8 cellular contexts compared by ENCODE assay signal in the genomic region with DNA sequence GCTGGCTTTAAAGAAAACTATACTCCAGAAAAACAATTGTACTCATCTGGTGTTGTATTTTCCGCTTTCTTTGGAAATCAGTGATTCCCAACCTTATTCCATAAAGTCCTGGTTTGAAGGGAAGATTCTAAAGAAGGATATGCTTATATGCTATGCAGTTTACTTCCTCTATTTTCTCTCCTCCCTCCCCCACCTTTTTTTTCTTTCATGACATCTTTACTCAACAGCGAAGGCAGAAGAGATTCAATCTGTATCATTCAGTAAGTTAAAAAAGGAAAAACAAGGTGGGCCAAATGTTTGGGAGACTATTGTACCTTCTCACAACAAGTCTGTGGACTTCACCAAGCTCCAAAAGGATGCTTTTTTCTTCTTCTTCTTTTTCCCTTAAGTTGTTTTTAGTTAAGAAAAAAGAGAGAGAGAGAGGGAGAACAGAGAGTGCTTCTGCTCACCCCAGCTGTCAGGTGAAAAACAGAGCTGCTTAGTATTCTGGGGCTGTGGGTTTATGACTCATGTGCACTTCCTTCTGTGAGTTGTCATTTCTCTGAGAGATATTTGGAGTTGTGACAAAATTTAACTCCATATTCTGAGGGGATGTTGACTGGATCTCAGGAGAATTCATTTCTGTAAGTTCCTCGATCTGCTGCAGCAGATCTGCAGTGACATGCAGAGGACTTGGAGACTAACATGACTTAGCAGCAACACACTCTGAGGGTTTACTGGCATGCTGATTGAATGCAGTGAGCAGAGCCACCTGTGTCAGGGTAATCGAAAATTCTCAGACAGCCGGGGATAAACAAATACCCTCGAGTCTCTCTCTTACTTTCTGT.
DNase-seq lines count a peak whose midpoint lies in the region; ATAC-seq and TF ChIP-seq lines count a peak whose summit lies in the region.

No MANE protein-coding gene starts in this region.

- H3K4me3 ChIP-seq in BE2C (ENCODE audit: low read depth, low read length): peak overlapping the region; percentile 13; the same call in 1 of the 2 replicates
- H3K4me3 ChIP-seq in astrocyte of the spinal cord (ENCODE audit: low read depth, low read length): no peak overlapping the region

- DNase-seq in BE2C: peak; percentile 39
- DNase-seq in SW480 (ENCODE audit: low spot score): peak; percentile 62
- DNase-seq in astrocyte of the spinal cord (ENCODE audit: low read depth, low spot score): peak; percentile 84
- peak in 1 of 2 donors; percentile 20 for DNase-seq in memory B cell (ENCODE audit: low spot score in 2 of 2)
- peak; percentile 25 to 34 for DNase-seq in stimulated activated naive CD8-positive, alpha-beta T cell treated with anti-CD3 and anti-CD28 coated beads, Interleukin-15, amount 100 ng/mL, for 72 hours
- DNase-seq in GM19238 (ENCODE audit: insufficient read length, low spot score): no peak

- no peaks in the 10 kb centered on the region for H3K9me3 ChIP-seq in BE2C

- peaks cover under 1% of the 10 kb centered on the region for H3K27me3 Mint-ChIP-seq in memory B cell
- H3K27me3 Mint-ChIP-seq in stimulated activated naive CD8-positive, alpha-beta T cell treated with anti-CD3 and anti-CD28 coated beads, Interleukin-15, amount 100 ng/mL, for 72 hours: no peaks in the 10 kb centered on the region

- peaks cover 17% of the 10 kb centered on the region for H3K4me1 Mint-ChIP-seq in memory B cell
- H3K4me1 Mint-ChIP-seq in stimulated activated naive CD8-positive, alpha-beta T cell treated with anti-CD3 and anti-CD28 coated beads, Interleukin-15, amount 100 ng/mL, for 72 hours: peaks cover 41% of the 10 kb centered on the region

- peak; percentile 87 for ATAC-seq in GM19397 (IDR thresholded peaks at IDR 0.05; ENCODE audit: unreplicated experiment)
- peak; percentile 68 for ATAC-seq in HG03457 (IDR thresholded peaks at IDR 0.05; ENCODE audit: unreplicated experiment)
- peak; percentile 79 for ATAC-seq in memory B cell (ENCODE audit: low read depth)
- ATAC-seq in stimulated activated naive CD8-positive, alpha-beta T cell treated with anti-CD3 and anti-CD28 coated beads, Interleukin-15, amount 100 ng/mL, for 72 hours: peak; percentile 89

- peak overlapping the region; percentile 62 for H3K27ac Mint-ChIP-seq in memory B cell
- H3K27ac Mint-ChIP-seq in stimulated activated naive CD8-positive, alpha-beta T cell treated with anti-CD3 and anti-CD28 coated beads, Interleukin-15, amount 100 ng/mL, for 72 hours: peak overlapping the region; percentile 77 to 88

- no peaks in the 10 kb centered on the region for H3K36me3 Mint-ChIP-seq in memory B cell

- H3K9me3 Mint-ChIP-seq in memory B cell: no peaks in the 10 kb centered on the region
- H3K9me3 Mint-ChIP-seq in stimulated activated naive CD8-positive, alpha-beta T cell treated with anti-CD3 and anti-CD28 coated beads, Interleukin-15, amount 100 ng/mL, for 72 hours: no peaks in the 10 kb centered on the region

- no peaks in the 10 kb centered on the region for H3K27me3 ChIP-seq in BE2C

- no peaks in the 10 kb centered on the region for H3K36me3 ChIP-seq in BE2C

- in situ Hi-C loops in astrocyte of the spinal cord (cut with HindIII; ENCODE audit: low sequenced_read_pairs): no loop called here

- peak overlapping the region; percentile 48 for H3K4me3 Mint-ChIP-seq in memory B cell
- peak overlapping the region; percentile 73 to 80 for H3K4me3 Mint-ChIP-seq in stimulated activated naive CD8-positive, alpha-beta T cell treated with anti-CD3 and anti-CD28 coated beads, Interleukin-15, amount 100 ng/mL, for 72 hours

- H3K4me1 ChIP-seq in BE2C: peaks cover 28% of the 10 kb centered on the region

- TF ChIP-seq CTCF in BE2C (IDR thresholded peaks at IDR 0.05; ENCODE audit: low read depth, low read length) (no peak), astrocyte of the spinal cord (IDR thresholded peaks at IDR 0.05; ENCODE audit: low read depth, low read length) (no peak)
